1 cellular context compared by ENCODE assay signal in the genomic region with DNA sequence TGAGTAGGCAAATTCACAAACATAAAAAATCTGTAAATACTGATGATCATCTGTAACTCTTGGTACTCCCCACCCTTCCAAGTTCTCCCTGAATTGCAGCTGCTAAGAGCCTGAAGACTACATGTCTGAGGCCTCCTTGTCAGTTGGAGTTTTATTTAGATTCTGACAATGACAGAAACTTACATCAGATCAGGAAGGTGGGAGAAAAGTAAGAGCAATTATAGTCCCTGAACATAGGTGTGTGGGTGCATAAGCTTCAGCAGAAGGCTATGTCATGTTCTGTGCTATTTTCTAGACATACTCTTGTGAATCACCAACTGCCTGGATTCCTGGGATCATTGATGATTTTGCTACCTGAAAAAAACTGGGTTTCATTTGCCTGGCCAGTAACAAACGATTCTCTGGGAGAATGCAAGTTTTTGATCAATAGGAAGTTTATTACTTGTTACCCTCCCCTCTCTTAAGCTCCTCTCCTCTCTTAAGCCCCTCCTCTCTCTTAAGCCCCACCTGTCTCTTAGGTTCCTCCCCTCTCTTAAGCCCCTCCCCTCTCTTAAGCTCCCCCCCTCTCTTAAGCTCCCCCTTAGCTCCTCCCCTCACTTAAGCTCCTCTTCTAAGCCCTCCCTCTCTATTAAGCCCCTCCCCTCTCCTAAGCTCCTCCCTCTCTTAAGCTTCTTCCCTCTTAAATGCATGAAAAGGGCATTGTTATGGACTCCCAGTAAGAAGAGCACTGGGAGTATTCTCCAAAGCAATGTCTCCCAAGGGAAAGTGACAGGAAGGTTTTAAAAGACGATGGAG.
TF ChIP-seq lines count a peak whose summit lies in the region.

No MANE protein-coding gene starts in this region.

TF ChIP-seq in H1, 55 proteins besides CTCF, POLR2A, EP300 and RAD21 (continued from another document):
- no peak for TF ChIP-seq BACH1 (IDR thresholded peaks at IDR 0.05; ENCODE audit: low read length)
